In the genomic region with DNA sequence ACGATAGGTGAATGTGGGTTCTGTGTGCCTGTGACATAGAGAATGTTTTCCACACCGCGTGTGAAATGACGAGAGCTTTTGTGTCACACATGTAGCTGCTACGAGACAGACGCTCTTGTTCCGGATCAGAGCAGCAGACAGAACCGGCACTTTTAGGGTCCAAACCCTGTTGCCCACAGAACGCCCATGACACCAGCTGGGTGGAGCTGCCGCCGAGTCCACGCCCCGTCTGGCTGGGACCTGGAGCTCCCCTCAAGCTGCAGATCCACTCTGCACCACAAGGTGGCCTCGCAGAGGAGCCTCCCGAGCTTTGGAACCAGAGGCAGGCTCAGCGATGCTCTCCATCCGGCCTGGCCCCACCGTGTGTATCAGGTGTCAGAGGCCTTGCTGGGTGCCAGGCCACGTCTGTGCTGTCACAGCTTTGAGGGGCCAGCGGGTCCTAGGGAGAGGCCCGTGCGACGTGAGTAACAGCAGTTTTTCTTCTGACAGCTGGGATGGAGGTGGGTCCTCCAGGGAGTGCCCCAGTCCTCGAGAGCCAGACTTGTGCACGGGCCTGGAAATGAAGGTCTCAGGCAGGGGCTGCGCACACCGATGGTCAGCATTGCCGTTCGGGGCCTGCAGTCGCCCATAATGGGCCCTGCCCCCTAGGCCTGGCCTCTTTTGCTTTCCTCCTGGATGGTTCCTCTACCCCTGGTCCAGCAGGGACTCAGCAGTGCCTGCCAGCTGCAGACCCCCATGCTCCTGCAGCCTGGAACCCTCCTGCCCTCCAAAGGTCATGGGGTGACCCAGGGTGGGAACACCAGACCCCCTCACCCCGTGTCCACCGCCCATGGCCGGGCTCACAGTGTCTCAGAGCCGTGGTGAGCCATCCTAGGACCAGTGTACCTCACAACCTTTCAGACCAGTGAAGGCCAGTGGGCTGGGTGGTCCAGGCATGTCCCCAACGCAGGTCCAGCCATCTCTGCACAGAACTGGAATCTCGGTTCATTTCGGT, we compare ENCODE assay signal across 8 cellular contexts. TPM values are rescaled to one million over a fixed set of nuclear protein-coding genes. Genes with fewer than 3 reads are reported as not detected.
DNase-seq lines count a peak whose midpoint lies in the region; ATAC-seq and TF ChIP-seq lines count a peak whose summit lies in the region.

No MANE protein-coding gene starts in this region.

- peaks cover 8 to 15% of the 10 kb centered on the region in 2 donors for H3K27me3 Mint-ChIP-seq in CD4-positive, alpha-beta memory T cell
- no peaks in the 10 kb centered on the region for H3K27me3 Mint-ChIP-seq in activated CD8-positive, alpha-beta T cell treated with anti-CD3 and anti-CD28 coated beads for 36 hours

- H3K27me3 ChIP-seq in CD4-positive, alpha-beta memory T cell (ENCODE audit: insufficient read depth, low read length), result peaks cover 6% of the 10 kb centered on the region

- H3K36me3 Mint-ChIP-seq in CD4-positive, alpha-beta memory T cell, result no peaks in the 10 kb centered on the region
- H3K36me3 Mint-ChIP-seq in activated CD8-positive, alpha-beta T cell treated with anti-CD3 and anti-CD28 coated beads for 36 hours (ENCODE audit: low read depth), result no peaks in the 10 kb centered on the region

- POLR2A ChIA-PET in CD4-positive, alpha-beta memory T cell (lab: Charles Lee; ENCODE audit: partially characterized antibody), result interaction anchor here (1.1 to 1.2 kb wide), 3 partner anchors 26 to 82 kb away, joined by 3 to 18 read pairs (median 3); a partner anchor contains a TSS
- POLR2A ChIA-PET in activated CD8-positive, alpha-beta T cell treated with anti-CD3 and anti-CD28 coated beads for 36 hours (lab: Charles Lee), result interaction anchor here (1.4 kb wide), 1 partner anchor 30 kb away, joined by 6 read pairs; no protein-coding TSS in a partner anchor

- no peak overlapping the region for H3K27ac ChIP-seq in CD4-positive, alpha-beta memory T cell (ENCODE audit: low read depth, low read length)

- peak overlapping the region in 4 of 8 donors; percentile 8 to 62 (median 44) for H3K4me3 Mint-ChIP-seq in CD4-positive, alpha-beta memory T cell
- no peak overlapping the region for H3K4me3 Mint-ChIP-seq in activated CD8-positive, alpha-beta T cell treated with anti-CD3 and anti-CD28 coated beads for 36 hours

- peaks cover 10% of the 10 kb centered on the region for H3K4me1 ChIP-seq in CD4-positive, alpha-beta memory T cell (ENCODE audit: insufficient read depth, low read length)

- peak; percentile 80 to 83 (median 82) for DNase-seq in CD4-positive, alpha-beta memory T cell
- DNase-seq in NCI-H748 treated with DMSO at 0.1 percent for 48 hours (lab: John Stamatoyannopoulos, UW), result peak; percentile 94
- DNase-seq in activated CD8-positive, alpha-beta T cell treated with anti-CD3 and anti-CD28 coated beads for 36 hours, result peak; percentile 95
- DNase-seq in effector CD4-positive, alpha-beta T cell, result peak; percentile 76
- peak; percentile 87 for DNase-seq in medulla oblongata (ENCODE audit: extremely low spot score)
- peak; percentile 75 for DNase-seq in stimulated activated CD8-positive, alpha-beta memory T cell treated with anti-CD3 and anti-CD28 coated beads, Interleukin-12 subunit alpha, Interleukin-12 subunit beta, amount 100 ng/mL, for 1 hour (ENCODE audit: low read depth)

- peaks cover 0 to 3% (median 0%) of the 10 kb centered on the region in 8 donors for H3K9me3 Mint-ChIP-seq in CD4-positive, alpha-beta memory T cell
- H3K9me3 Mint-ChIP-seq in activated CD8-positive, alpha-beta T cell treated with anti-CD3 and anti-CD28 coated beads for 36 hours, result no peaks in the 10 kb centered on the region

- H3K4me1 Mint-ChIP-seq in CD4-positive, alpha-beta memory T cell, result peaks cover 4 to 11% (median 7%) of the 10 kb centered on the region in 4 donors
- H3K4me1 Mint-ChIP-seq in activated CD8-positive, alpha-beta T cell treated with anti-CD3 and anti-CD28 coated beads for 36 hours (ENCODE audit: low read depth), result peaks cover 13% of the 10 kb centered on the region

- H3K9me3 ChIP-seq in CD4-positive, alpha-beta memory T cell (ENCODE audit: control insufficient read depth in 1 of 2, low read length in 2 of 2), result no peaks in the 10 kb centered on the region

- ATAC-seq in GM19395 (IDR thresholded peaks at IDR 0.05; ENCODE audit: unreplicated experiment), result peak; percentile 74
- peak; percentile 86 for ATAC-seq in HG03469 (IDR thresholded peaks at IDR 0.05; ENCODE audit: unreplicated experiment)
- peak; percentile 99 for ATAC-seq in activated CD8-positive, alpha-beta T cell treated with anti-CD3 and anti-CD28 coated beads for 36 hours

- CTCF ChIA-PET in CD4-positive, alpha-beta memory T cell (lab: Charles Lee; ENCODE audit: partially characterized antibody), result interaction anchor here (0.8 to 2.1 kb wide), 23 partner anchors 8 to 265 kb away, joined by 3 to 19 read pairs (median 4); a partner anchor contains a TSS
- CTCF ChIA-PET in activated CD8-positive, alpha-beta T cell treated with anti-CD3 and anti-CD28 coated beads for 36 hours (lab: Charles Lee), result interaction anchor here (0.6 to 5.4 kb wide), 17 partner anchors 10 to 408 kb away, joined by 3 to 23 read pairs (median 4); a partner anchor contains a TSS

- intact Hi-C loops in CD4-positive, alpha-beta memory T cell (cut with micrococcal nuclease), result loop anchor here (1.0 kb wide), 2 partner anchors 32 to 237 kb away; no protein-coding TSS in a partner anchor
- intact Hi-C loops in activated CD8-positive, alpha-beta T cell treated with anti-CD3 and anti-CD28 coated beads for 36 hours (cut with micrococcal nuclease), result no loop called here

- peak overlapping the region in 6 of 7 donors; percentile 12 to 66 (median 34) for H3K27ac Mint-ChIP-seq in CD4-positive, alpha-beta memory T cell
- peak overlapping the region; percentile 5 for H3K27ac Mint-ChIP-seq in activated CD8-positive, alpha-beta T cell treated with anti-CD3 and anti-CD28 coated beads for 36 hours

- TF ChIP-seq CTCF in activated CD8-positive, alpha-beta T cell treated with anti-CD3 and anti-CD28 coated beads for 36 hours (IDR thresholded peaks at IDR 0.05), result peak; percentile 94

- no peaks in the 10 kb centered on the region for H3K36me3 ChIP-seq in CD4-positive, alpha-beta memory T cell (ENCODE audit: insufficient read depth, low read length)

- no peak overlapping the region for H3K4me3 ChIP-seq in CD4-positive, alpha-beta memory T cell (ENCODE audit: low read length in 2 of 2)

RNA-seq across cellular contexts. Expression of a gene that starts 2.5 kb away (rescaled TPM):
- not detected for total RNA-seq in CD4-positive, alpha-beta memory T cell
- under 1 TPM in 1 of 2 donors, not detected in 1; 0.15 TPM for polyA plus RNA-seq in CD4-positive, alpha-beta memory T cell
- under 1 TPM in 1 of 2 experiments, not detected in 1; 0.16 TPM for total RNA-seq in activated CD8-positive, alpha-beta T cell treated with anti-CD3 and anti-CD28 coated beads for 36 hours

RNA-seq across cellular contexts. Expression of a gene that starts 29.2 kb away (rescaled TPM):
- total RNA-seq in CD4-positive, alpha-beta memory T cell, result 1 to 10 TPM; 6.7 to 7.7 TPM
- 1 to 10 TPM; 2.9 to 5.1 TPM for polyA plus RNA-seq in CD4-positive, alpha-beta memory T cell
- 1 to 10 TPM; 4.2 to 4.3 TPM for total RNA-seq in activated CD8-positive, alpha-beta T cell treated with anti-CD3 and anti-CD28 coated beads for 36 hours

RNA-seq across cellular contexts. Expression of a gene that starts 29.3 kb away (rescaled TPM):
- total RNA-seq in CD4-positive, alpha-beta memory T cell, result 100 to 1,000 TPM; 131 to 136 TPM
- 100 to 1,000 TPM; 214 to 240 TPM for polyA plus RNA-seq in CD4-positive, alpha-beta memory T cell
- 100 to 1,000 TPM; 141 to 149 TPM for total RNA-seq in activated CD8-positive, alpha-beta T cell treated with anti-CD3 and anti-CD28 coated beads for 36 hours
